ENCODE assay signal across 17 cellular contexts in the genomic region with DNA sequence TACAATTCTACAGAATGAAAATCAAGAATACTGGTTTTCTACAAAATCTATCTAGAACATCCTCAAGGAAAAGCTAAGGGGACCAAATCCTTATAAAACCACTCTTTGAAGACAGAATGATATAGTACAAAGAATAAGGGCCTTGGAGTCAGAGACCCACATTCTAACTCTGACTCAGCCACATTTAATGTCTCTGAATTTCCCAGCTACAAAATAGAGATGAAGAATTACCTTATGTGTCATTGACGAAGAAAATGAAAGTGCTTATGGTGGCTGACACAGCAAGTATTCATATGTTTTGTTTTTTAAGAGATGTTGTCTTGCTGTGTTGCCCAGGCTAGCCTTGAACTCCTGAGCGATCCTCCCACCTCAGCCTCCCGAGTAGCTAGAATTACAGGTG.
"Had no signal": no experiment of that assay in that cellular context is flagged by ENCODE, and none has a peak within 500 bp of the region (broad histone marks: within the 10 kb centered on the region; RNA-seq: fewer than 3 reads in every experiment).

No MANE protein-coding gene starts in this region.

- H3K4me3 ChIP-seq: adrenal gland, SJSA1, tibial nerve, uterus had no signal

- ATAC-seq: stimulated activated naive CD8-positive, alpha-beta T cell treated with anti-CD3 and anti-CD28 coated beads, Interleukin-15, Interleukin-2, amounts not matched to agents 100 U/mL and 50 U/mL, for 24 hours had no signal

- H3K27ac ChIP-seq: SJSA1, tibial nerve, uterus had no signal

- H3K4me3 Mint-ChIP-seq: activated CD4-positive, alpha-beta T cell treated with anti-CD3 and anti-CD28 coated beads, Interleukin-2, amount 10 ng/mL, durations not matched to agents 24 days and 14 days; dendritic cell treated with granulocyte-macrophage colony-stimulating factor and Interleukin-4, amounts not matched to agents 40 ng/mL and 50 ng/mL, for 4 days; memory B cell; neural crest cell had no signal

- H3K27ac Mint-ChIP-seq: activated CD4-positive, alpha-beta T cell treated with anti-CD3 and anti-CD28 coated beads, Interleukin-2, amount 10 ng/mL, durations not matched to agents 24 days and 14 days; activated T-helper 2 cell treated with anti-CD3 and anti-CD28 coated beads, Interferon-gamma antibody, Interleukin-2, Interleukin-4, amounts not matched to agents 10 μg/mL and 5 μg/mL and 100 μg/mL, durations not matched to agents 14 hours and 24 hours and 36 hours; dendritic cell treated with granulocyte-macrophage colony-stimulating factor and Interleukin-4, amounts not matched to agents 40 ng/mL and 50 ng/mL, for 4 days; memory B cell; progenitor cell of endocrine pancreas had no signal

- H3K27me3 ChIP-seq: adrenal gland, SJSA1 had no signal

- H3K36me3 ChIP-seq: uterus had no signal

- DNase-seq: activated CD4-positive, alpha-beta T cell treated with anti-CD3 and anti-CD28 coated beads, Interleukin-2, amount 10 ng/mL, durations not matched to agents 24 days and 14 days; activated CD8-positive, alpha-beta memory T cell treated with anti-CD3 and anti-CD28 coated beads, Interleukin-2, amount 50 U/mL, for 4 hours; activated naive CD4-positive, alpha-beta T cell treated with Interleukin-2 at 50 U/mL for 16 hours; adrenal gland; effector CD8-positive, alpha-beta T cell; foreskin melanocyte; stimulated activated CD8-positive, alpha-beta memory T cell treated with anti-CD3 and anti-CD28 coated beads, Interleukin-4, amount 100 ng/mL, for 48 hours; stimulated activated naive CD8-positive, alpha-beta T cell treated with anti-CD3 and anti-CD28 coated beads, Interleukin-15, Interleukin-2, amounts not matched to agents 100 U/mL and 50 U/mL, for 24 hours; SW 1271; uterus had no signal

- H3K9me3 ChIP-seq: adrenal gland, SJSA1, tibial nerve, uterus had no signal

- H3K4me1 ChIP-seq: adrenal gland, SJSA1, tibial nerve, uterus had no signal

- H3K27me3 Mint-ChIP-seq: activated CD4-positive, alpha-beta T cell treated with anti-CD3 and anti-CD28 coated beads, Interleukin-2, amount 10 ng/mL, durations not matched to agents 24 days and 14 days; dendritic cell treated with granulocyte-macrophage colony-stimulating factor and Interleukin-4, amounts not matched to agents 40 ng/mL and 50 ng/mL, for 4 days; memory B cell; progenitor cell of endocrine pancreas had no signal

- H3K9me3 Mint-ChIP-seq: activated CD4-positive, alpha-beta T cell treated with anti-CD3 and anti-CD28 coated beads, Interleukin-2, amount 10 ng/mL, durations not matched to agents 24 days and 14 days; activated T-helper 2 cell treated with anti-CD3 and anti-CD28 coated beads, Interferon-gamma antibody, Interleukin-2, Interleukin-4, amounts not matched to agents 10 μg/mL and 5 μg/mL and 100 μg/mL, durations not matched to agents 14 hours and 24 hours and 36 hours; dendritic cell treated with granulocyte-macrophage colony-stimulating factor and Interleukin-4, amounts not matched to agents 40 ng/mL and 50 ng/mL, for 4 days; memory B cell; neural crest cell had no signal
